In the genomic region with DNA sequence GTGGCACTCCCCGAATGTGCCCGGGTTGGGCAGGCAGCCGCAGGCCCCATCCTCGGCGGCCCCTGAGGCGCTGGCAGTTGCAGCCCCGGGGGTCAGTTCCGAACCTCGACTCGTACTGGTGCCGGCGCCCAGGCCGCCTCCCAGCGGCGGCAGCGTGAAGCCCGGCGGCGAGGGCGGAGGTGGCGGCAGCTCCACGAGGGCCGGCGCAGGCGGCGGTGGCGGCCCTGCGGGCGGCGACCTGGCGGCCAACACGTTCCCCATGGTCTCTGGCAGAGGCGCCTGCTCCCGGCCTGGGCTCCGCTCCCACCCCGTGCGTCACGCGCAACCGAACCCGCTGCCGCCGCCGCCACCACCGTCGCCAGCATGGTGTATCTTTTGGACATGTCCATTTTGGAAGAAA, we compare ENCODE assay signal across 22 cellular contexts.
DNase-seq lines count a peak whose midpoint lies in the region; ATAC-seq and TF ChIP-seq lines count a peak whose summit lies in the region.
"Had no signal": no experiment of that assay in that cellular context is flagged by ENCODE, and none has a peak within 500 bp of the region (broad histone marks: within the 10 kb centered on the region; RNA-seq: fewer than 3 reads in every experiment).

No MANE protein-coding gene starts in this region.

- no peak overlapping the region for H3K4me3 ChIP-seq in aorta (ENCODE audit: low read length in 2 of 2)
- H3K4me3 ChIP-seq: mucosa of descending colon had no signal

- intact Hi-C loops in natural killer cell (cut with micrococcal nuclease) (no loop called here), aorta (cut with DNase I) (no loop called here)

- H3K36me3 ChIP-seq in aorta (ENCODE audit: control insufficient read depth in 1 of 2, insufficient read depth in 2 of 2, low read length in 1 of 2): no peaks in the 10 kb centered on the region

- no peak overlapping the region for H3K27ac Mint-ChIP-seq in natural killer cell treated with Interleukin-12 subunit alpha and Interleukin-12 subunit beta and Interleukin-15 and Interleukin-18, amount 100 ng/mL, for 72 hours
- no peak overlapping the region for H3K27ac Mint-ChIP-seq in natural killer cell
- no peak overlapping the region for H3K27ac Mint-ChIP-seq in endothelial cell (ENCODE audit: unreplicated experiment)
- H3K27ac Mint-ChIP-seq: activated CD8-positive, alpha-beta T cell treated with anti-CD3 and anti-CD28 coated beads, Interleukin-2, amount 10 ng/mL, durations not matched to agents 7 days and 5 days; activated naive CD4-positive, alpha-beta T cell treated with anti-CD3 and anti-CD28 coated beads, Interleukin-2, amount 50 U/mL, for 72 hours; CD4-positive, alpha-beta T cell; nephron; stimulated activated naive B cell treated with anti-CD40 and anti-IgM and Interleukin-4, amounts not matched to agents 10 μg/mL and 1 μg/mL and 100 μg/mL, for 72 hours had no signal

- no peak overlapping the region for H3K27ac ChIP-seq in aorta (ENCODE audit: low read depth in 1 of 2, low read length in 2 of 2)
- H3K27ac ChIP-seq in foreskin keratinocyte: no peak overlapping the region

- 39 to 46% methylated on average over 44 to 46 of the region's 46 CpGs for WGBS in aorta, 2 donors

- peak; percentile 53 for DNase-seq in natural killer cell treated with Interleukin-12 subunit alpha and Interleukin-12 subunit beta and Interleukin-15 and Interleukin-18, amount 100 ng/mL, for 72 hours (ENCODE audit: low spot score)
- no peak for DNase-seq in natural killer cell
- peak; percentile 46 for DNase-seq in endothelial cell (ENCODE audit: low spot score)
- DNase-seq in iPS-NIHi11 (ENCODE audit: low spot score): peak; percentile 3
- peak; percentile 49 to 80 for DNase-seq in aorta
- DNase-seq in NCI-H82 treated with DMSO at 0.1 percent for 48 hours (lab: John Stamatoyannopoulos, UW; ENCODE audit: unreplicated experiment): no peak
- no peak for DNase-seq in foreskin keratinocyte
- DNase-seq in NCI-H1694 (lab: John Stamatoyannopoulos, UW): no peak
- DNase-seq: activated CD4-positive, alpha-beta T cell treated with anti-CD3 and anti-CD28 coated beads for 1 hour; activated CD8-positive, alpha-beta T cell treated with anti-CD3 and anti-CD28 coated beads, Interleukin-2, amount 10 ng/mL, durations not matched to agents 7 days and 5 days; amygdala; CD4-positive, alpha-beta T cell; DND-41; mucosa of descending colon; NCI-H1048; NCI-H187 treated with DMSO at 0.1 percent for 48 hours; NCI-H2171 treated with DMSO at 0.1 percent for 48 hours; NCI-H510A; stimulated activated naive B cell treated with anti-CD40 and anti-IgM and Interleukin-4, amounts not matched to agents 10 μg/mL and 1 μg/mL and 100 μg/mL, for 72 hours; T-helper 2 cell had no signal

- H3K27me3 Mint-ChIP-seq in natural killer cell treated with Interleukin-12 subunit alpha and Interleukin-12 subunit beta and Interleukin-15 and Interleukin-18, amount 100 ng/mL, for 72 hours: no peaks in the 10 kb centered on the region
- H3K27me3 Mint-ChIP-seq in natural killer cell (ENCODE audit: low read depth in 2 of 2) (no peaks in the 10 kb centered on the region), endothelial cell (ENCODE audit: unreplicated experiment) (no peaks in the 10 kb centered on the region)
- H3K27me3 Mint-ChIP-seq: CD4-positive, alpha-beta T cell; stimulated activated naive B cell treated with anti-CD40 and anti-IgM and Interleukin-4, amounts not matched to agents 10 μg/mL and 1 μg/mL and 100 μg/mL, for 72 hours had no signal

- no peaks in the 10 kb centered on the region for H3K27me3 ChIP-seq in aorta (ENCODE audit: control insufficient read depth in 1 of 2, insufficient read depth in 2 of 2, low read length in 1 of 2)
- H3K27me3 ChIP-seq in foreskin keratinocyte: no peaks in the 10 kb centered on the region

- TF ChIP-seq CTCF in natural killer cell (IDR thresholded peaks at IDR 0.05) (no peak), endothelial cell (IDR thresholded peaks at IDR 0.05; ENCODE audit: unreplicated experiment) (no peak), foreskin keratinocyte (conservative IDR thresholded peaks at IDR 0.05) (no peak)

- H3K4me1 ChIP-seq in aorta (ENCODE audit: control insufficient read depth in 1 of 2, insufficient read depth in 2 of 2, low read length in 2 of 2): no peaks in the 10 kb centered on the region
- no peaks in the 10 kb centered on the region for H3K4me1 ChIP-seq in foreskin keratinocyte

- no peak overlapping the region for H3K4me3 Mint-ChIP-seq in natural killer cell treated with Interleukin-12 subunit alpha and Interleukin-12 subunit beta and Interleukin-15 and Interleukin-18, amount 100 ng/mL, for 72 hours
- H3K4me3 Mint-ChIP-seq in natural killer cell (no peak overlapping the region), endothelial cell (ENCODE audit: unreplicated experiment) (no peak overlapping the region)
- H3K4me3 Mint-ChIP-seq: activated CD8-positive, alpha-beta T cell treated with anti-CD3 and anti-CD28 coated beads, Interleukin-2, amount 10 ng/mL, durations not matched to agents 7 days and 5 days; CD4-positive, alpha-beta T cell; nephron; stimulated activated naive B cell treated with anti-CD40 and anti-IgM and Interleukin-4, amounts not matched to agents 10 μg/mL and 1 μg/mL and 100 μg/mL, for 72 hours had no signal

- no peaks in the 10 kb centered on the region for H3K9me3 ChIP-seq in aorta (ENCODE audit: control insufficient read depth, low read length)
- H3K9me3 ChIP-seq: mucosa of descending colon had no signal

- peaks cover 1% of the 10 kb centered on the region for H3K36me3 Mint-ChIP-seq in natural killer cell treated with Interleukin-12 subunit alpha and Interleukin-12 subunit beta and Interleukin-15 and Interleukin-18, amount 100 ng/mL, for 72 hours
- H3K36me3 Mint-ChIP-seq in natural killer cell (no peaks in the 10 kb centered on the region), endothelial cell (ENCODE audit: low read depth, unreplicated experiment) (no peaks in the 10 kb centered on the region)
- H3K36me3 Mint-ChIP-seq: activated naive CD4-positive, alpha-beta T cell treated with anti-CD3 and anti-CD28 coated beads, Interleukin-2, amount 50 U/mL, for 72 hours had no signal

- ATAC-seq in natural killer cell treated with Interleukin-12 subunit alpha and Interleukin-12 subunit beta and Interleukin-15 and Interleukin-18, amount 100 ng/mL, for 72 hours: peak in 1 of 2 donors; percentile 52
- ATAC-seq in natural killer cell (no peak), aorta (ENCODE audit: low FRiP score) (no peak), foreskin keratinocyte (no peak)
- ATAC-seq: activated CD8-positive, alpha-beta T cell treated with anti-CD3 and anti-CD28 coated beads, Interleukin-2, amount 10 ng/mL, durations not matched to agents 7 days and 5 days; activated naive CD4-positive, alpha-beta T cell treated with anti-CD3 and anti-CD28 coated beads, Interleukin-2, amount 50 U/mL, for 72 hours; mucosa of descending colon; stimulated activated naive B cell treated with anti-CD40 and anti-IgM and Interleukin-4, amounts not matched to agents 10 μg/mL and 1 μg/mL and 100 μg/mL, for 72 hours had no signal

- H3K4me1 Mint-ChIP-seq in natural killer cell treated with Interleukin-12 subunit alpha and Interleukin-12 subunit beta and Interleukin-15 and Interleukin-18, amount 100 ng/mL, for 72 hours (ENCODE audit: low read depth in 2 of 2): no peaks in the 10 kb centered on the region
- H3K4me1 Mint-ChIP-seq in natural killer cell (no peaks in the 10 kb centered on the region), endothelial cell (ENCODE audit: unreplicated experiment) (peaks cover 2% of the 10 kb centered on the region)
- H3K4me1 Mint-ChIP-seq: stimulated activated naive B cell treated with anti-CD40 and anti-IgM and Interleukin-4, amounts not matched to agents 10 μg/mL and 1 μg/mL and 100 μg/mL, for 72 hours had no signal

- no peaks in the 10 kb centered on the region for H3K9me3 Mint-ChIP-seq in natural killer cell treated with Interleukin-12 subunit alpha and Interleukin-12 subunit beta and Interleukin-15 and Interleukin-18, amount 100 ng/mL, for 72 hours
- H3K9me3 Mint-ChIP-seq in natural killer cell (no peaks in the 10 kb centered on the region), endothelial cell (ENCODE audit: unreplicated experiment) (no peaks in the 10 kb centered on the region)
- H3K9me3 Mint-ChIP-seq: activated naive CD4-positive, alpha-beta T cell treated with anti-CD3 and anti-CD28 coated beads, Interleukin-2, amount 50 U/mL, for 72 hours; CD4-positive, alpha-beta T cell; nephron; stimulated activated naive B cell treated with anti-CD40 and anti-IgM and Interleukin-4, amounts not matched to agents 10 μg/mL and 1 μg/mL and 100 μg/mL, for 72 hours had no signal

Comparison
In these comparisons a context has a peak if more than half of its experiments do, and no peak if none do; other contexts are left out.
1. DNase-seq: peak in natural killer cell treated with Interleukin-12 subunit alpha and Interleukin-12 subunit beta and Interleukin-15 and Interleukin-18, amount 100 ng/mL, for 72 hours (single experiment), endothelial cell (single experiment), iPS-NIHi11 (single experiment) and aorta (2 of 2); none in natural killer cell (single experiment), NCI-H82 treated with DMSO at 0.1 percent for 48 hours (single experiment), foreskin keratinocyte (0 of 2) and NCI-H1694 (single experiment).